In the genomic region with DNA sequence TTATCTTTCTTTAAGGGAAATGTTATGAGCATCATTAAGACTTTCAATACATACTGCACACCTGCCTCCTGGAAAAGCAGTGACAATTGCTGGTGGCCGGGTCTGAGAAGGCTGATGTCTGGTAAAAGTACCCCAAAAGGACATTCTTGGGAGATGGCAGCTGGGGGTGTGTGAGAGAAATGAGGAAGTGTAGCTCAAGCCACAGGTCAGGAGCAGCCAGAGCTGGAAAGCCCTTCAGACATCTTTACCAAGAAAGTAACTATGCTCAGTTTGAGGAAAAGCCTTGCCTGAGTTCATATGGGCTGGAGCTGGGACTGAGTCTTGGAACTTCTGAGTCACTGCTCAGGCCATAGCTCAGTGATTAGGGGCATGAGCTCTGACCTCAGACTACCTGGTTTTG, we compare ENCODE assay signal across 7 cellular contexts.
"Had no signal": no experiment of that assay in that cellular context is flagged by ENCODE, and none has a peak within 500 bp of the region (broad histone marks: within the 10 kb centered on the region; RNA-seq: fewer than 3 reads in every experiment).

No MANE protein-coding gene starts in this region.

- DNase-seq: IMR-90, KBM-7, KG1 had no signal

- H3K27ac ChIP-seq: HL-60, KMS-11 had no signal

- H3K4me2 ChIP-seq: KMS-11 had no signal

- ATAC-seq: HepG2 had no signal

- FAIRE-seq: HepG2, HTR-8/SVneo had no signal

- H3K9ac ChIP-seq: KMS-11 had no signal
